In the genomic region with DNA sequence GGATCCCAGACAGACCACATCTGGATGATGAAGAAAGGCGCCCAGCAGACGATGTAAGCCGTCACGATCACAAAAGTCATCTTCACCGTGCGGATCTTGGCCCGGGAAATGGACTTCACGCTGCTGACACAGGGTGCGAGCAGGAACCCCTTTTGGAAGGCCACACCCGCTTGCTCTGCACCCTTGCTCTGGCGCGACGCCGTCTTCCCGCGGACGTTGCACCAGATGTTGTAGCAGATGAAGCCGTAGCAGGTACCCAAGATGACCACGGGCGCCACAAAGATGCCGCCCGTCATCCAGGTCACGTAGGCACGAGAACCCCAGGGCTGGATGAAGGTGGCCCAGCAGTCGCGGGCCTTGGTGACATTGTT, we compare ENCODE assay signal across 1 cellular context.
TF ChIP-seq lines count a peak whose summit lies in the region.

No MANE protein-coding gene starts in this region.

TF ChIP-seq in GM23338, 12 proteins besides CTCF, POLR2A, EP300 and RAD21 (continued from another document):
- TF ChIP-seq, protein P1, sequence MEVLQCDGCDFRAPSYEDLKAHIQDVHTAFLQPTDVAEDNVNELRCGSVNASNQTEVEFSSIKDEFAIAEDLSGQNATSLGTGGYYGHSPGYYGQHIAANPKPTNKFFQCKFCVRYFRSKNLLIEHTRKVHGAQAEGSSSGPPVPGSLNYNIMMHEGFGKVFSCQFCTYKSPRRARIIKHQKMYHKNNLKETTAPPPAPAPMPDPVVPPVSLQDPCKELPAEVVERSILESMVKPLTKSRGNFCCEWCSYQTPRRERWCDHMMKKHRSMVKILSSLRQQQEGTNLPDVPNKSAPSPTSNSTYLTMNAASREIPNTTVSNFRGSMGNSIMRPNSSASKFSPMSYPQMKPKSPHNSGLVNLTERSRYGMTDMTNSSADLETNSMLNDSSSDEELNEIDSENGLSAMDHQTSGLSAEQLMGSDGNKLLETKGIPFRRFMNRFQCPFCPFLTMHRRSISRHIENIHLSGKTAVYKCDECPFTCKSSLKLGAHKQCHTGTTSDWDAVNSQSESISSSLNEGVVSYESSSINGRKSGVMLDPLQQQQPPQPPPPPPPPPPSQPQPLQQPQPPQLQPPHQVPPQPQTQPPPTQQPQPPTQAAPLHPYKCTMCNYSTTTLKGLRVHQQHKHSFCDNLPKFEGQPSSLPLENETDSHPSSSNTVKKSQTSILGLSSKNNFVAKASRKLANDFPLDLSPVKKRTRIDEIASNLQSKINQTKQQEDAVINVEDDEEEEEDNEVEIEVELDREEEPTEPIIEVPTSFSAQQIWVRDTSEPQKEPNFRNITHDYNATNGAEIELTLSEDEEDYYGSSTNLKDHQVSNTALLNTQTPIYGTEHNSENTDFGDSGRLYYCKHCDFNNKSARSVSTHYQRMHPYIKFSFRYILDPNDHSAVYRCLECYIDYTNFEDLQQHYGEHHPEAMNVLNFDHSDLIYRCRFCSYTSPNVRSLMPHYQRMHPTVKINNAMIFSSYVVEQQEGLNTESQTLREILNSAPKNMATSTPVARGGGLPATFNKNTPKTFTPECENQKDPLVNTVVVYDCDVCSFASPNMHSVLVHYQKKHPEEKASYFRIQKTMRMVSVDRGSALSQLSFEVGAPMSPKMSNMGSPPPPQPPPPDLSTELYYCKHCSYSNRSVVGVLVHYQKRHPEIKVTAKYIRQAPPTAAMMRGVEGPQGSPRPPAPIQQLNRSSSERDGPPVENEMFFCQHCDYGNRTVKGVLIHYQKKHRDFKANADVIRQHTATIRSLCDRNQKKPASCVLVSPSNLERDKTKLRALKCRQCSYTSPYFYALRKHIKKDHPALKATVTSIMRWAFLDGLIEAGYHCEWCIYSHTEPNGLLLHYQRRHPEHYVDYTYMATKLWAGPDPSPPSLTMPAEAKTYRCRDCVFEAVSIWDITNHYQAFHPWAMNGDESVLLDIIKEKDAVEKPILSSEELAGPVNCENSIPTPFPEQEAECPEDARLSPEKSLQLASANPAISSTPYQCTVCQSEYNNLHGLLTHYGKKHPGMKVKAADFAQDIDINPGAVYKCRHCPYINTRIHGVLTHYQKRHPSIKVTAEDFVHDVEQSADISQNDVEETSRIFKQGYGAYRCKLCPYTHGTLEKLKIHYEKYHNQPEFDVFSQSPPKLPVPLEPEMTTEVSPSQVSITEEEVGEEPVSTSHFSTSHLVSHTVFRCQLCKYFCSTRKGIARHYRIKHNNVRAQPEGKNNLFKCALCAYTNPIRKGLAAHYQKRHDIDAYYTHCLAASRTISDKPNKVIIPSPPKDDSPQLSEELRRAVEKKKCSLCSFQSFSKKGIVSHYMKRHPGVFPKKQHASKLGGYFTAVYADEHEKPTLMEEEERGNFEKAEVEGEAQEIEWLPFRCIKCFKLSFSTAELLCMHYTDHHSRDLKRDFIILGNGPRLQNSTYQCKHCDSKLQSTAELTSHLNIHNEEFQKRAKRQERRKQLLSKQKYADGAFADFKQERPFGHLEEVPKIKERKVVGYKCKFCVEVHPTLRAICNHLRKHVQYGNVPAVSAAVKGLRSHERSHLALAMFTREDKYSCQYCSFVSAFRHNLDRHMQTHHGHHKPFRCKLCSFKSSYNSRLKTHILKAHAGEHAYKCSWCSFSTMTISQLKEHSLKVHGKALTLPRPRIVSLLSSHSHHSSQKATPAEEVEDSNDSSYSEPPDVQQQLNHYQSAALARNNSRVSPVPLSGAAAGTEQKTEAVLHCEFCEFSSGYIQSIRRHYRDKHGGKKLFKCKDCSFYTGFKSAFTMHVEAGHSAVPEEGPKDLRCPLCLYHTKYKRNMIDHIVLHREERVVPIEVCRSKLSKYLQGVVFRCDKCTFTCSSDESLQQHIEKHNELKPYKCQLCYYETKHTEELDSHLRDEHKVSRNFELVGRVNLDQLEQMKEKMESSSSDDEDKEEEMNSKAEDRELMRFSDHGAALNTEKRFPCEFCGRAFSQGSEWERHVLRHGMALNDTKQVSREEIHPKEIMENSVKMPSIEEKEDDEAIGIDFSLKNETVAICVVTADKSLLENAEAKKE (CRISPR knock-in tag; IDR thresholded peaks at IDR 0.05), result no peak
- TF ChIP-seq CREB1 (CRISPR knock-in tag; IDR thresholded peaks at IDR 0.05; ENCODE audit: low read depth), result no peak
- TF ChIP-seq JUNB (IDR thresholded peaks at IDR 0.05; ENCODE audit: unreplicated experiment), result no peak
TF ChIP-seq in GM23338: peak in this region for 1.
